8 cellular contexts compared by ENCODE assay signal in the genomic region with DNA sequence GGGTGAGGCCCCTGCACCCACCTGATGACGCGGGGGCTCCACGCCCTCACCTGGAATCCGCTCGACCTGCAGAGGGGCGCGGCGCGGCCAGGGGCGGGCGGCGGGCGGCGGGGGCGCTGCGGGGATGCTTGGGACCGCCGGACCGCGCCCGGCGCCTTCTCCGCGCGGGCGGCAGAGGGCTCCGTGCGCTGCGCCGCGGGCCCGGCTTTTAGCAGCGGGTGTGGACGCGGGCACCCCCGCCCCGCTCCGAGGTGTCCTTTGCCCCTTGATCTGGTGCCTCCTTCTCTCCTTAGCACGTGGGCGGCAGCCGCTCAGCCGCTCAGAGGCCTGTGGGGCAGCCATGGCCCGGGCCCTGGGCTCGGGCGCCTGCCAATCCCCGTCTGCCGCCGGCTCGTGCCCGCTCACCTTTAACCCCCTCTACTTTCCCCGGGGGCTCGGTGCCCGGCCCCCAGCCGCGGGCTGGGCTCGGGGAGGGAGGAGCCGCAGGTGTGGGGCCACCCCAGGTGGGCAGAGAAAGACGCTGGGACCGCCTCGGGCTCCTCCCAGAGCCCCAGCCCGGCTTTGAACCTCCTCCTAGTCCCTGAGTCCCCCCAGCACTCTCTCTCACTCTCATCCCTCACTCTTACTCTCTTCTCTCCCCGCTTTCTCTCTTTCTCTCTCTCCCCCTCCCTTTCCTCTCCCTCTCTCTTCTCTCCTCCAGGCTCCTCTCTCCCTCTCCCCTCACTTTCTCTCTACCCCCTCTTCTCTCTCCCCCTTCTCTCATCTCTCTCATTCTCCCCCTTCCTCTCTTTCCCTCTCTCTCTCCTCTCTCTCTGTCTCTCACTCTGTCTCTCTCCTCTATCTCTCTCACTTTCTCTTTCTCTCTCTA. TPM values are rescaled to one million over a fixed set of nuclear protein-coding genes. Genes with fewer than 3 reads are reported as not detected.
A peak's percentile ranks its signal among the peaks of the same experiment; 100 is the strongest.
DNase-seq lines count a peak whose midpoint lies in the region; ATAC-seq and TF ChIP-seq lines count a peak whose summit lies in the region.

No MANE protein-coding gene starts in this region.

- TF ChIP-seq CTCF in WTC11 (IDR thresholded peaks at IDR 0.05), result no peak
- TF ChIP-seq CTCF in epithelial cell of proximal tubule (conservative IDR thresholded peaks at IDR 0.05; ENCODE audit: low read depth, low read length), result no peak
- no peak for TF ChIP-seq CTCF in omental fat pad (IDR thresholded peaks at IDR 0.05)

- H3K9me3 Mint-ChIP-seq in WTC11, result no peaks in the 10 kb centered on the region

- DNase-seq in stimulated activated CD4-positive, alpha-beta T cell treated with anti-CD3 and anti-CD28 coated beads, Interleukin-12 subunit alpha, Interleukin-12 subunit beta, amount 100 ng/mL, for 4 hours, result peak; percentile 25
- no peak for DNase-seq in stimulated activated CD4-positive, alpha-beta T cell treated with anti-CD3 and anti-CD28 coated beads, Interleukin-1b, Interleukin-23, amount 100 ng/mL, for 48 hours
- peak; percentile 38 for DNase-seq in WTC11 (ENCODE audit: low spot score)
- no peak for DNase-seq in epithelial cell of proximal tubule (ENCODE audit: low read depth)
- no peak for DNase-seq in omental fat pad (ENCODE audit: low spot score)
- no peak for DNase-seq in NCI-H2107 treated with DMSO at 0.1 percent for 48 hours (lab: John Stamatoyannopoulos, UW; ENCODE audit: unreplicated experiment)
- DNase-seq in NCI-H128 (lab: John Stamatoyannopoulos, UW; ENCODE audit: unreplicated experiment), result no peak

- peaks cover 74% of the 10 kb centered on the region for H3K27me3 Mint-ChIP-seq in WTC11 (ENCODE audit: low read depth)

- peak; percentile 62 for ATAC-seq in WTC11
- peak; percentile 65 for ATAC-seq in omental fat pad (ENCODE audit: low FRiP score)
- ATAC-seq in GM18907 (IDR thresholded peaks at IDR 0.05; ENCODE audit: unreplicated experiment), result no peak

- CTCF ChIA-PET in WTC11 (lab: Charles Lee), result interaction anchor here (2.2 to 2.4 kb wide), 2 partner anchors 19 to 41 kb away, joined by 8 to 14 read pairs; no protein-coding TSS in a partner anchor

- H3K4me1 Mint-ChIP-seq in WTC11, result peaks cover 15% of the 10 kb centered on the region

- POLR2A ChIA-PET in WTC11 (lab: Charles Lee), result interaction anchor here (1.1 kb wide), 1 partner anchor 23 kb away, joined by 4 read pairs; a partner anchor contains a TSS

- H3K4me3 ChIP-seq in epithelial cell of proximal tubule (ENCODE audit: low read depth, low read length), result peak overlapping the region; percentile 50

- H3K27ac Mint-ChIP-seq in WTC11, result no peak overlapping the region

- peak overlapping the region; percentile 70 for H3K4me3 Mint-ChIP-seq in WTC11

- no peaks in the 10 kb centered on the region for H3K36me3 Mint-ChIP-seq in WTC11

TF ChIP-seq in WTC11, 78 proteins besides CTCF, POLR2A, EP300 and RAD21 (continues in another document):
- TF ChIP-seq PRRX2 (CRISPR knock-in tag; IDR thresholded peaks at IDR 0.05) (no peak), ZNF263 (CRISPR knock-in tag; IDR thresholded peaks at IDR 0.05; ENCODE audit: low read depth) (0 out of 2 replicates have a peak, but pooled peaks have one; percentile 8), CREB1 (CRISPR knock-in tag; IDR thresholded peaks at IDR 0.05) (no peak), IRF2 (CRISPR knock-in tag; IDR thresholded peaks at IDR 0.05; ENCODE audit: borderline replicate concordance, low read depth) (no peak), ZNF423 (CRISPR knock-in tag; IDR thresholded peaks at IDR 0.05) (0 out of 2 replicates have a peak, but pooled peaks have one; percentile 5), MXD4 (CRISPR knock-in tag; IDR thresholded peaks at IDR 0.05; ENCODE audit: borderline replicate concordance) (no peak), GRHL2 (CRISPR knock-in tag; IDR thresholded peaks at IDR 0.05; ENCODE audit: insufficient replicate concordance, severe bottlenecking) (no peak), GABPB1 (CRISPR knock-in tag; IDR thresholded peaks at IDR 0.05) (peak; percentile 51; the same call in 1 of the 2 replicates)
- TF ChIP-seq, protein P1, sequence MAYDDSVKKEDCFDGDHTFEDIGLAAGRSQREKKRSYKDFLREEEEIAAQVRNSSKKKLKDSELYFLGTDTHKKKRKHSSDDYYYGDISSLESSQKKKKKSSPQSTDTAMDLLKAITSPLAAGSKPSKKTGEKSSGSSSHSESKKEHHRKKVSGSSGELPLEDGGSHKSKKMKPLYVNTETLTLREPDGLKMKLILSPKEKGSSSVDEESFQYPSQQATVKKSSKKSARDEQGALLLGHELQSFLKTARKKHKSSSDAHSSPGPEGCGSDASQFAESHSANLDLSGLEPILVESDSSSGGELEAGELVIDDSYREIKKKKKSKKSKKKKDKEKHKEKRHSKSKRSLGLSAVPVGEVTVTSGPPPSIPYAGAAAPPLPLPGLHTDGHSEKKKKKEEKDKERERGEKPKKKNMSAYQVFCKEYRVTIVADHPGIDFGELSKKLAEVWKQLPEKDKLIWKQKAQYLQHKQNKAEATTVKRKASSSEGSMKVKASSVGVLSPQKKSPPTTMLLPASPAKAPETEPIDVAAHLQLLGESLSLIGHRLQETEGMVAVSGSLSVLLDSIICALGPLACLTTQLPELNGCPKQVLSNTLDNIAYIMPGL (CRISPR knock-in tag; IDR thresholded peaks at IDR 0.05), result peak; percentile 44; the same call in 1 of the 2 replicates
- TF ChIP-seq, protein P2, sequence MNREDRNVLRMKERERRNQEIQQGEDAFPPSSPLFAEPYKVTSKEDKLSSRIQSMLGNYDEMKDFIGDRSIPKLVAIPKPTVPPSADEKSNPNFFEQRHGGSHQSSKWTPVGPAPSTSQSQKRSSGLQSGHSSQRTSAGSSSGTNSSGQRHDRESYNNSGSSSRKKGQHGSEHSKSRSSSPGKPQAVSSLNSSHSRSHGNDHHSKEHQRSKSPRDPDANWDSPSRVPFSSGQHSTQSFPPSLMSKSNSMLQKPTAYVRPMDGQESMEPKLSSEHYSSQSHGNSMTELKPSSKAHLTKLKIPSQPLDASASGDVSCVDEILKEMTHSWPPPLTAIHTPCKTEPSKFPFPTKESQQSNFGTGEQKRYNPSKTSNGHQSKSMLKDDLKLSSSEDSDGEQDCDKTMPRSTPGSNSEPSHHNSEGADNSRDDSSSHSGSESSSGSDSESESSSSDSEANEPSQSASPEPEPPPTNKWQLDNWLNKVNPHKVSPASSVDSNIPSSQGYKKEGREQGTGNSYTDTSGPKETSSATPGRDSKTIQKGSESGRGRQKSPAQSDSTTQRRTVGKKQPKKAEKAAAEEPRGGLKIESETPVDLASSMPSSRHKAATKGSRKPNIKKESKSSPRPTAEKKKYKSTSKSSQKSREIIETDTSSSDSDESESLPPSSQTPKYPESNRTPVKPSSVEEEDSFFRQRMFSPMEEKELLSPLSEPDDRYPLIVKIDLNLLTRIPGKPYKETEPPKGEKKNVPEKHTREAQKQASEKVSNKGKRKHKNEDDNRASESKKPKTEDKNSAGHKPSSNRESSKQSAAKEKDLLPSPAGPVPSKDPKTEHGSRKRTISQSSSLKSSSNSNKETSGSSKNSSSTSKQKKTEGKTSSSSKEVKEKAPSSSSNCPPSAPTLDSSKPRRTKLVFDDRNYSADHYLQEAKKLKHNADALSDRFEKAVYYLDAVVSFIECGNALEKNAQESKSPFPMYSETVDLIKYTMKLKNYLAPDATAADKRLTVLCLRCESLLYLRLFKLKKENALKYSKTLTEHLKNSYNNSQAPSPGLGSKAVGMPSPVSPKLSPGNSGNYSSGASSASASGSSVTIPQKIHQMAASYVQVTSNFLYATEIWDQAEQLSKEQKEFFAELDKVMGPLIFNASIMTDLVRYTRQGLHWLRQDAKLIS (CRISPR knock-in tag; IDR thresholded peaks at IDR 0.05; ENCODE audit: borderline replicate concordance), result no peak
- TF ChIP-seq, protein P3, sequence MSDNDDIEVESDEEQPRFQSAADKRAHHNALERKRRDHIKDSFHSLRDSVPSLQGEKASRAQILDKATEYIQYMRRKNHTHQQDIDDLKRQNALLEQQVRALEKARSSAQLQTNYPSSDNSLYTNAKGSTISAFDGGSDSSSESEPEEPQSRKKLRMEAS (CRISPR knock-in tag; IDR thresholded peaks at IDR 0.05), result peak; percentile 57; the same call in 1 of the 2 replicates
- TF ChIP-seq, protein P4, sequence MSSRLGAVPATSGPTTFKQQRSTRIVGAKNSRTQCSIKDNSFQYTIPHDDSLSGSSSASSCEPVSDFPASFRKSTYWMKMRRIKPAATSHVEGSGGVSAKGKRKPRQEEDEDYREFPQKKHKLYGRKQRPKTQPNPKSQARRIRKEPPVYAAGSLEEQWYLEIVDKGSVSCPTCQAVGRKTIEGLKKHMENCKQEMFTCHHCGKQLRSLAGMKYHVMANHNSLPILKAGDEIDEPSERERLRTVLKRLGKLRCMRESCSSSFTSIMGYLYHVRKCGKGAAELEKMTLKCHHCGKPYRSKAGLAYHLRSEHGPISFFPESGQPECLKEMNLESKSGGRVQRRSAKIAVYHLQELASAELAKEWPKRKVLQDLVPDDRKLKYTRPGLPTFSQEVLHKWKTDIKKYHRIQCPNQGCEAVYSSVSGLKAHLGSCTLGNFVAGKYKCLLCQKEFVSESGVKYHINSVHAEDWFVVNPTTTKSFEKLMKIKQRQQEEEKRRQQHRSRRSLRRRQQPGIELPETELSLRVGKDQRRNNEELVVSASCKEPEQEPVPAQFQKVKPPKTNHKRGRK (CRISPR knock-in tag; IDR thresholded peaks at IDR 0.05; ENCODE audit: borderline replicate concordance), result 0 out of 2 replicates have a peak, but pooled peaks have one; percentile 81
- TF ChIP-seq, protein P5, sequence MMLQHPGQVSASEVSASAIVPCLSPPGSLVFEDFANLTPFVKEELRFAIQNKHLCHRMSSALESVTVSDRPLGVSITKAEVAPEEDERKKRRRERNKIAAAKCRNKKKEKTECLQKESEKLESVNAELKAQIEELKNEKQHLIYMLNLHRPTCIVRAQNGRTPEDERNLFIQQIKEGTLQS (CRISPR knock-in tag; conservative IDR thresholded peaks at IDR 0.05), result no peak
- TF ChIP-seq, protein P6, sequence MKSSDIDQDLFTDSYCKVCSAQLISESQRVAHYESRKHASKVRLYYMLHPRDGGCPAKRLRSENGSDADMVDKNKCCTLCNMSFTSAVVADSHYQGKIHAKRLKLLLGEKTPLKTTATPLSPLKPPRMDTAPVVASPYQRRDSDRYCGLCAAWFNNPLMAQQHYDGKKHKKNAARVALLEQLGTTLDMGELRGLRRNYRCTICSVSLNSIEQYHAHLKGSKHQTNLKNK (CRISPR knock-in tag; IDR thresholded peaks at IDR 0.05), result no peak

RNA-seq across cellular contexts. Expression of a gene that starts 19.7 kb away (rescaled TPM):
- total RNA-seq in WTC11 (2021) (5.7 to 7.5 TPM (median 5.8 TPM) in 3 replicates), epithelial cell of proximal tubule (4.1 and 12.2 TPM in 2 replicates), omental fat pad (1 to 10 TPM in 2 of 4 donors, under 1 TPM in 1, not detected in 1; 0.28 to 1.5 (median 1.1) TPM)

RNA-seq across cellular contexts. Expression of a gene that starts 23.6 kb away (rescaled TPM):
- 20.4 to 26.6 TPM (median 23.8 TPM) in 3 replicates for total RNA-seq in WTC11 (2021)
- total RNA-seq in epithelial cell of proximal tubule, result not detected in 2 replicates
- total RNA-seq in omental fat pad, result 100 to 1,000 TPM in 1 of 4 donors, 10 to 100 TPM in 3; 37.3 to 217 (median 54.5) TPM

RNA-seq across cellular contexts. Expression of a gene that starts 35.3 kb away (rescaled TPM):
- total RNA-seq in WTC11 (2021) (6.8 to 7.1 TPM (median 6.8 TPM) in 3 replicates), epithelial cell of proximal tubule (2.7 and 6.1 TPM in 2 replicates), omental fat pad (1 to 10 TPM; 4.0 to 5.3 (median 4.7) TPM)

RNA-seq across cellular contexts. Expression of a gene that starts 35.4 kb away (rescaled TPM):
- total RNA-seq in WTC11 (2021), result 80.5 to 91.9 TPM (median 84.4 TPM) in 3 replicates
- total RNA-seq in epithelial cell of proximal tubule, result 65.2 and 87.1 TPM in 2 replicates
- total RNA-seq in omental fat pad, result 10 to 100 TPM; 28.8 to 52.2 (median 45.0) TPM

Comparison
In these comparisons a context has a peak if more than half of its experiments do, and no peak if none do; other contexts are left out.
1. DNase-seq: peak in stimulated activated CD4-positive, alpha-beta T cell treated with anti-CD3 and anti-CD28 coated beads, Interleukin-12 subunit alpha, Interleukin-12 subunit beta, amount 100 ng/mL, for 4 hours (single experiment) and WTC11 (single experiment); none in stimulated activated CD4-positive, alpha-beta T cell treated with anti-CD3 and anti-CD28 coated beads, Interleukin-1b, Interleukin-23, amount 100 ng/mL, for 48 hours (single experiment), epithelial cell of proximal tubule (single experiment), omental fat pad (single experiment), NCI-H2107 treated with DMSO at 0.1 percent for 48 hours (single experiment) and NCI-H128 (single experiment).
2. RNA of a gene that starts 23.6 kb away (total RNA-seq): 37.3 to 217 TPM in omental fat pad and 20.4 to 26.6 TPM in WTC11; not detected in epithelial cell of proximal tubule; every median in the first group is over 10 times any median in the second.